Comparison of ENCODE assay signal across 8 cellular contexts in genomic region chr16:88452485-88453216, GRCh38. TPM values are rescaled to one million over a fixed set of nuclear protein-coding genes. Genes with fewer than 3 reads are reported as not detected.
A peak's percentile ranks its signal among the peaks of the same experiment; 100 is the strongest.
DNase-seq lines count a peak whose midpoint lies in the region; ATAC-seq and TF ChIP-seq lines count a peak whose summit lies in the region.

No MANE protein-coding gene starts in this region.

- H3K36me3 Mint-ChIP-seq in Caco-2 (ENCODE audit: insufficient read depth, unreplicated experiment): peaks cover 22% of the 10 kb centered on the region

- peaks cover 6% of the 10 kb centered on the region for H3K4me1 Mint-ChIP-seq in Caco-2 (ENCODE audit: low read depth, unreplicated experiment)

- H3K27ac ChIP-seq in HUES6 (ENCODE audit: low read depth, low read length): peak overlapping the region; percentile 68; the same call in 1 of the 2 replicates
- H3K27ac ChIP-seq in esophagus muscularis mucosa (replicated peaks in 1 of 4): peak overlapping the region; percentile 64 to 78 (median 68)
- H3K27ac ChIP-seq in muscle layer of duodenum (ENCODE audit: low read length): no peak overlapping the region

- H3K9ac ChIP-seq in HUES6 (ENCODE audit: low read length): no peak overlapping the region

- TF ChIP-seq POLR2A in esophagus muscularis mucosa (IDR thresholded peaks at IDR 0.05; ENCODE audit: low read depth): no peak

- TF ChIP-seq EP300 in esophagus muscularis mucosa (IDR thresholded peaks at IDR 0.05): no peak

- no peaks in the 10 kb centered on the region for H3K27me3 Mint-ChIP-seq in Caco-2 (ENCODE audit: insufficient read depth, unreplicated experiment)

- peaks cover 25% of the 10 kb centered on the region for H3K4me1 ChIP-seq in Caco-2
- peaks cover 25% of the 10 kb centered on the region for H3K4me1 ChIP-seq in HUES6 (ENCODE audit: control insufficient read depth, insufficient read depth, low read length)
- H3K4me1 ChIP-seq in esophagus muscularis mucosa: peaks cover 27 to 51% (median 43%) of the 10 kb centered on the region in 4 donors
- H3K4me1 ChIP-seq in muscle layer of duodenum (ENCODE audit: control insufficient read depth in 1 of 2, insufficient read depth in 2 of 2, low read length in 2 of 2): peaks cover 0 to 32% of the 10 kb centered on the region in 2 donors

- no peaks in the 10 kb centered on the region for H3K27me3 ChIP-seq in Caco-2 (replicated peaks; ENCODE audit: control insufficient read depth, insufficient read depth, low read length)
- H3K27me3 ChIP-seq in HUES6 (ENCODE audit: control insufficient read depth, insufficient read depth, low read length): peaks cover 70% of the 10 kb centered on the region
- peaks cover 0 to 39% (median 14%) of the 10 kb centered on the region in 4 donors for H3K27me3 ChIP-seq in esophagus muscularis mucosa
- H3K27me3 ChIP-seq in muscle layer of duodenum (ENCODE audit: low read depth, low read length): no peaks in the 10 kb centered on the region

- H3K27ac Mint-ChIP-seq in Caco-2 (ENCODE audit: unreplicated experiment): peak overlapping the region; percentile 84

- no peaks in the 10 kb centered on the region for H3K9me3 Mint-ChIP-seq in Caco-2 (ENCODE audit: unreplicated experiment)

- WGBS in esophagus muscularis mucosa: 0% methylated on average over 5 of the region's 72 CpGs

- H3K9me3 ChIP-seq in Caco-2: no peaks in the 10 kb centered on the region
- H3K9me3 ChIP-seq in HUES6 (ENCODE audit: control insufficient read depth, insufficient read depth, low read depth, low read length): no peaks in the 10 kb centered on the region
- no peaks in the 10 kb centered on the region for H3K9me3 ChIP-seq in esophagus muscularis mucosa
- H3K9me3 ChIP-seq in muscle layer of duodenum (ENCODE audit: control insufficient read depth in 1 of 2, low read length in 2 of 2): no peaks in the 10 kb centered on the region

- H3K36me3 ChIP-seq in Caco-2 (ENCODE audit: control insufficient read depth, insufficient read depth, low read length) (no peaks in the 10 kb centered on the region), HUES6 (ENCODE audit: control insufficient read depth, insufficient read depth, low read length) (no peaks in the 10 kb centered on the region), esophagus muscularis mucosa (no peaks in the 10 kb centered on the region), muscle layer of duodenum (ENCODE audit: control insufficient read depth in 1 of 2, insufficient read depth in 2 of 2, low read length in 2 of 2) (no peaks in the 10 kb centered on the region)

- H3K4me3 ChIP-seq in Caco-2 (ENCODE audit: low read depth, low read length): peak overlapping the region; percentile 60
- H3K4me3 ChIP-seq in HUES6 (ENCODE audit: low read depth, low read length): peak overlapping the region; percentile 81
- peak overlapping the region; percentile 65 to 71 (median 66) for H3K4me3 ChIP-seq in esophagus muscularis mucosa
- peak overlapping the region; percentile 33 to 61 for H3K4me3 ChIP-seq in muscle layer of duodenum (ENCODE audit: low read depth in 1 of 2, low read length in 2 of 2)

- intact Hi-C loops in Caco-2 (cut with micrococcal nuclease; ENCODE audit: unreplicated experiment) (loop anchor here (1.0 kb wide), 1 partner anchor 57 kb away; no protein-coding TSS in a partner anchor), esophagus muscularis mucosa (cut with DNase I) (no loop called here)

- CTCF ChIA-PET in Caco-2 (lab: Charles Lee): interaction anchor here (1.0 to 1.6 kb wide), 4 partner anchors 8 to 108 kb away, joined by 3 to 8 read pairs (median 6); no protein-coding TSS in a partner anchor

- peak overlapping the region; percentile 97 for H3K4me3 Mint-ChIP-seq in Caco-2 (ENCODE audit: unreplicated experiment)

- peak; percentile 53 for ATAC-seq in GM21390 (IDR thresholded peaks at IDR 0.05; ENCODE audit: unreplicated experiment)

- DNase-seq in Caco-2 (peak; percentile 97 to 100), OCI-M1 (lab: John Stamatoyannopoulos, UW) (peak; percentile 100), esophagus muscularis mucosa (ENCODE audit: extremely low spot score) (peak; percentile 99)
- DNase-seq in activated T-cell treated with anti-CD3 and anti-CD28 coated beads, Interleukin-2, amount 50 U/mL, for 48 hours: peak; percentile 99 to 100
- peak; percentile 98 to 99 for DNase-seq in stimulated activated CD8-positive, alpha-beta memory T cell treated with anti-CD3 and anti-CD28 coated beads, Interleukin-7, amount 100 ng/mL, for 1 hour (ENCODE audit: low read depth in 2 of 2)

- TF ChIP-seq CTCF in Caco-2 (IDR thresholded peaks at IDR 0.05; ENCODE audit: insufficient read depth in 1 of 2, low read depth in 1 of 2, low read length in 1 of 2, severe bottlenecking in 1 of 2, unreplicated experiment in 1 of 2) (no peak), esophagus muscularis mucosa (IDR thresholded peaks at IDR 0.05) (no peak)

- no TSS peak for BruUV-seq in Caco-2 (replicated peaks; lab: Mats Ljungman, UMichigan)

- POLR2A ChIA-PET in Caco-2 (lab: Charles Lee): interaction anchor here (0.7 to 1.3 kb wide), 4 partner anchors 35 to 502 kb away, joined by 3 to 7 read pairs (median 6); partner anchors contain the start of gene BANP

RNA-seq across cellular contexts. Expression of gene ZFPM1, which starts 0.4 kb away (rescaled TPM):
- total RNA-seq in Caco-2 (2022) (24.1 and 25.9 TPM in 2 replicates), esophagus muscularis mucosa (1 to 10 TPM in 2 of 4 donors, under 1 TPM in 2; 0.42 to 1.4 (median 1.0) TPM)

Comparison
In these comparisons a context has a peak if more than half of its experiments do, and no peak if none do; other contexts are left out.
1. RNA of gene ZFPM1, which starts 0.4 kb away (total RNA-seq): 24.1 to 25.9 TPM in Caco-2; 0.42 to 1.4 TPM in esophagus muscularis mucosa; every median in the first group is over 10 times any median in the second.
2. Peak in every context shown above with its lines, with median percentiles within 50 percentile points of each other: DNase-seq and H3K4me3 ChIP-seq.